Comparison of ENCODE assay signal across 8 cellular contexts in genomic region chr17:77735341-77736206, GRCh38.
DNase-seq lines count a peak whose midpoint lies in the region; ATAC-seq and TF ChIP-seq lines count a peak whose summit lies in the region.

No MANE protein-coding gene starts in this region.

- H3K27me3 ChIP-seq in mammary epithelial cell (ENCODE audit: insufficient read depth, low read length) (no peaks in the 10 kb centered on the region), ascending aorta (no peaks in the 10 kb centered on the region), lung (ENCODE audit: control insufficient read depth, insufficient read depth) (no peaks in the 10 kb centered on the region), vagina (no peaks in the 10 kb centered on the region)

- intact Hi-C loops in MCF 10A (cut with micrococcal nuclease) = no loop called here
- intact Hi-C loops in mammary epithelial cell (cut with micrococcal nuclease) = no loop called here
- intact Hi-C loops in ascending aorta (cut with DNase I) = loop anchor here (1.0 to 10.0 kb wide), 7 partner anchors 43 to 311 kb away; partner anchors contain the start of gene TNRC6C
- intact Hi-C loops in vagina (cut with DNase I) = no loop called here

- no peaks in the 10 kb centered on the region for H3K4me1 Mint-ChIP-seq in MCF 10A (ENCODE audit: insufficient read depth, unreplicated experiment)

- CTCF ChIA-PET in MCF 10A (lab: Yijun Ruan, JAX) (no interaction called here), mammary epithelial cell (lab: Charles Lee; ENCODE audit: low non-redundant PET) (no interaction called here)

- H4K20me1 ChIP-seq in mammary epithelial cell (ENCODE audit: insufficient read depth, low read length) = no peaks in the 10 kb centered on the region

- WGBS in mammary epithelial cell (ENCODE audit: low coverage, missing lambda C conversion rate) = 44% methylated on average over 2 of the region's 11 CpGs
- 29 to 46% methylated on average over 11 of the region's 11 CpGs for whole genome bisulfite sequencing in lung, 2 donors

- dilution Hi-C loops in mammary epithelial cell (cut with HindIII; ENCODE audit: low sequenced_read_pairs) = loop anchor here (5.0 kb wide), 3 partner anchors 83 to 188 kb away; no protein-coding TSS in a partner anchor

- H3K4me3 ChIP-seq in mammary epithelial cell (replicated peaks in 1 of 3; ENCODE audit: insufficient read depth in 1 of 3, low read depth in 2 of 3, low read length in 3 of 3) (no peak overlapping the region), ascending aorta (peak overlapping the region in 1 of 2 donors; percentile 47), lung (no peak overlapping the region), vagina (peak overlapping the region in 1 of 2 donors; percentile 37)

- H3K4me1 ChIP-seq in mammary epithelial cell (ENCODE audit: insufficient read depth, low read length) (peaks cover 3% of the 10 kb centered on the region), ascending aorta (peaks cover 21 to 44% of the 10 kb centered on the region in 2 donors), lung (ENCODE audit: control insufficient read depth in 2 of 2, insufficient read depth in 2 of 2, low read length in 2 of 2) (peaks cover 0 to 20% of the 10 kb centered on the region in 2 donors), vagina (peaks cover 30% of the 10 kb centered on the region)

- H3K9me3 Mint-ChIP-seq in MCF 10A (ENCODE audit: unreplicated experiment) = peaks cover 13% of the 10 kb centered on the region

- no peak overlapping the region for H3K4me2 ChIP-seq in mammary epithelial cell (ENCODE audit: insufficient read depth, low read depth, low read length)

- H3K9ac ChIP-seq in mammary epithelial cell (ENCODE audit: insufficient read depth, low read length) = no peak overlapping the region

- no peaks in the 10 kb centered on the region for H3K36me3 Mint-ChIP-seq in MCF 10A (ENCODE audit: insufficient read depth, unreplicated experiment)

- ATAC-seq in lung (ENCODE audit: insufficient read depth, low FRiP score) = peak; percentile 43
- no peak for ATAC-seq in HG03469 (IDR thresholded peaks at IDR 0.05; ENCODE audit: unreplicated experiment)

- no peak overlapping the region for H3K27ac ChIP-seq in mammary epithelial cell (ENCODE audit: insufficient read depth, low read depth, low read length)
- H3K27ac ChIP-seq in ascending aorta = peak overlapping the region; percentile 85 to 87
- H3K27ac ChIP-seq in lung (ENCODE audit: low read depth in 1 of 2, low read length in 1 of 2) = peak overlapping the region in 1 of 2 donors; percentile 58
- peak overlapping the region; percentile 89 for H3K27ac ChIP-seq in vagina

- TF ChIP-seq CTCF in MCF 10A (IDR thresholded peaks at IDR 0.05; ENCODE audit: unreplicated experiment) (no peak), mammary epithelial cell (conservative IDR thresholded peaks at IDR 0.05 in 1 of 2, IDR thresholded peaks at IDR 0.05 in 1 of 2; ENCODE audit: extremely low read depth in 1 of 2, insufficient read depth in 1 of 2, low read depth in 1 of 2, low read length in 2 of 2) (no peak), ascending aorta (IDR thresholded peaks at IDR 0.05) (no peak), lung (IDR thresholded peaks at IDR 0.05; ENCODE audit: control extremely low read depth, extremely low read depth) (no peak), vagina (IDR thresholded peaks at IDR 0.05) (no peak)

- in situ Hi-C loops in mammary epithelial cell (cut with MboI; ENCODE audit: low sequenced_read_pairs in 2 of 2) = no loop called here

- no peaks in the 10 kb centered on the region for H3K79me2 ChIP-seq in mammary epithelial cell (ENCODE audit: insufficient read depth, low read length)

- H3K4me3 Mint-ChIP-seq in MCF 10A (ENCODE audit: unreplicated experiment) = no peak overlapping the region

- H2AFZ ChIP-seq in mammary epithelial cell (ENCODE audit: low read depth, low read length) = no peak overlapping the region

- H3K27ac Mint-ChIP-seq in MCF 10A (ENCODE audit: low read depth, unreplicated experiment) = no peak overlapping the region

- TF ChIP-seq POLR2A in vagina (IDR thresholded peaks at IDR 0.05) = no peak

- H3K9me3 ChIP-seq in mammary epithelial cell (replicated peaks; ENCODE audit: insufficient read depth, low read length) (peaks cover 6% of the 10 kb centered on the region), ascending aorta (peaks cover 0 to 6% of the 10 kb centered on the region in 2 donors), lung (ENCODE audit: control insufficient read depth in 2 of 2, insufficient read depth in 1 of 2, low read length in 1 of 2) (peaks cover 0 to 2% of the 10 kb centered on the region in 2 donors), vagina (no peaks in the 10 kb centered on the region)

- no peaks in the 10 kb centered on the region for H3K36me3 ChIP-seq in mammary epithelial cell (ENCODE audit: insufficient read depth, low read length)
- no peaks in the 10 kb centered on the region for H3K36me3 ChIP-seq in ascending aorta
- H3K36me3 ChIP-seq in lung (ENCODE audit: control insufficient read depth in 2 of 2, insufficient read depth in 2 of 2, low read length in 2 of 2) = no peaks in the 10 kb centered on the region
- H3K36me3 ChIP-seq in vagina = no peaks in the 10 kb centered on the region

- no TSS peak for BruUV-seq in MCF 10A (replicated peaks; lab: Mats Ljungman, UMichigan)
- no TSS peak for BruUV-seq in mammary epithelial cell (replicated peaks; lab: Mats Ljungman, UMichigan)

- peaks cover 56% of the 10 kb centered on the region for H3K27me3 Mint-ChIP-seq in MCF 10A (ENCODE audit: insufficient read depth, unreplicated experiment)

- POLR2A ChIA-PET in MCF 10A (lab: Yijun Ruan, JAX) = interaction anchor here (1.0 kb wide), 1 partner anchor 119 kb away, joined by 3 read pairs; no protein-coding TSS in a partner anchor

- DNase-seq in MCF 10A (ENCODE audit: unreplicated experiment) = peak; percentile 58
- no peak for DNase-seq in mammary epithelial cell
- peak in 1 of 2 donors; percentile 81 for DNase-seq in ascending aorta (ENCODE audit: low spot score in 2 of 2)
- peak; percentile 76 for DNase-seq in lung (ENCODE audit: low spot score)
- DNase-seq in vagina (ENCODE audit: extremely low spot score in 2 of 2) = peak; percentile 40 to 86
- DNase-seq in T-helper 1 cell = no peak
- DNase-seq in activated T-cell treated with anti-CD3 and anti-CD28 coated beads, Interleukin-2, amount 50 U/mL, for 48 hours = no peak

Comparison
In these comparisons a context has a peak if more than half of its experiments do, and no peak if none do; other contexts are left out.
1. DNase-seq: peak in MCF 10A (single experiment), lung (single experiment) and vagina (2 of 2); none in mammary epithelial cell (single experiment), T-helper 1 cell (0 of 5) and activated T-cell treated with anti-CD3 and anti-CD28 coated beads, Interleukin-2, amount 50 U/mL, for 48 hours (0 of 2).